9 cellular contexts compared by ENCODE assay signal in genomic region chr5:128538249-128539037, GRCh38. TPM values are rescaled to one million over a fixed set of nuclear protein-coding genes. Genes with fewer than 3 reads are reported as not detected.
DNase-seq lines count a peak whose midpoint lies in the region; ATAC-seq, FAIRE-seq and TF ChIP-seq lines count a peak whose summit lies in the region.
"Had no signal": no experiment of that assay in that cellular context is flagged by ENCODE, and none has a peak within 500 bp of the region (broad histone marks: within the 10 kb centered on the region; RNA-seq: fewer than 3 reads in every experiment).

No MANE protein-coding gene starts in this region.

- H3K9ac ChIP-seq in H1 (replicated peaks in 1 of 4; ENCODE audit: extremely low read depth in 1 of 4, low read depth in 3 of 4, low read length in 3 of 4): peak overlapping the region in 3 of 4 experiments; percentile 44 to 60 (median 51); a peak in 4 of 7 replicates

- POLR2A ChIA-PET in H1 (lab: Charles Lee; ENCODE audit: partially characterized antibody): interaction anchor here (1.0 to 1.4 kb wide), 3 partner anchors 8 to 157 kb away, joined by 3 to 7 read pairs (median 3); no protein-coding TSS in a partner anchor

- H2BK15ac ChIP-seq in H1 (ENCODE audit: low read length): no peak overlapping the region

- H3K79me1 ChIP-seq in H1 (ENCODE audit: low read depth, low read length): no peaks in the 10 kb centered on the region

- H2AK5ac ChIP-seq in H1 (ENCODE audit: low read depth, low read length): no peak overlapping the region

- H4K91ac ChIP-seq in H1 (replicated peaks; ENCODE audit: insufficient read length, low read length): peak overlapping the region; percentile 10

- no peaks in the 10 kb centered on the region for H4K20me1 ChIP-seq in H1 (replicated peaks in 1 of 2; ENCODE audit: control insufficient read depth in 1 of 2, insufficient read depth in 2 of 2, low read length in 2 of 2)

- peak overlapping the region; percentile 38 to 78 (median 61) for H3K4me3 ChIP-seq in H1 (ENCODE audit: extremely low read depth in 1 of 4, insufficient read depth in 2 of 4, low read depth in 3 of 4, low read length in 4 of 4)
- peak overlapping the region; percentile 20 to 47 for H3K4me3 ChIP-seq in aorta (ENCODE audit: low read length in 2 of 2)

- peak overlapping the region; percentile 86 for H3K4me3 Mint-ChIP-seq in mesothelial cell of epicardium

- TF ChIP-seq POLR2A in H1 (IDR thresholded peaks at IDR 0.05; ENCODE audit: control extremely low read depth in 1 of 2, low read depth in 2 of 2, low read length in 2 of 2): peak in 1 of 2 experiments; percentile 53; a peak in 1 of 3 replicates

- WGBS in H1 (ENCODE audit: extremely low coverage in 1 of 2, insufficient coverage in 1 of 2, insufficient read length in 1 of 2, insufficient replicate concordance in 2 of 2, low coverage in 1 of 2, low lambda C conversion rate in 2 of 2, missing lambda C conversion rate in 1 of 2), 2 experiments: 0% methylated on average over 6 of the region's 65 CpGs; no CpG with 5 or more reads in 1 of the 2 experiments
- 0 to 1% methylated on average over 53 to 65 of the region's 65 CpGs for WGBS in aorta, 2 donors

- TF ChIP-seq RAD21 in H1 (IDR thresholded peaks at IDR 0.05 in 1 of 2, conservative IDR thresholded peaks at IDR 0.05 in 1 of 2; ENCODE audit: low read depth in 2 of 2, low read length in 2 of 2): no peak; a peak in 1 of 4 replicates

- TF ChIP-seq CTCF in H1 (IDR thresholded peaks at IDR 0.05; ENCODE audit: control extremely low read depth in 1 of 3, insufficient read depth in 1 of 3, low read depth in 1 of 3, low read length in 3 of 3): no peak
- TF ChIP-seq CTCF in mesothelial cell of epicardium (IDR thresholded peaks at IDR 0.05; ENCODE audit: unreplicated experiment): no peak

- H3K36me3 ChIP-seq in H1 (ENCODE audit: control insufficient read depth in 2 of 4, insufficient read depth in 4 of 4, low read length in 3 of 4) (no peaks in the 10 kb centered on the region), aorta (ENCODE audit: control insufficient read depth in 1 of 2, insufficient read depth in 2 of 2, low read length in 1 of 2) (no peaks in the 10 kb centered on the region)

- DNase-seq in Daoy (ENCODE audit: low read depth) (peak; percentile 85), NCI-H226 (peak; percentile 84), H1 (ENCODE audit: low read depth in 1 of 2, low spot score in 2 of 2) (peak; percentile 49 to 84), mesothelial cell of epicardium (ENCODE audit: low spot score in 2 of 2, unreplicated experiment in 2 of 2) (peak; percentile 76 to 84), aorta (peak; percentile 73 to 75), germinal center (ENCODE audit: low spot score) (no peak), GM19239 (ENCODE audit: insufficient read length, low spot score) (no peak)

- peak overlapping the region; percentile 73; the same call in 1 of the 2 replicates for H4K8ac ChIP-seq in H1 (ENCODE audit: extremely low read depth, insufficient read depth, low read length)

- peaks cover 10% of the 10 kb centered on the region for H3K27me3 Mint-ChIP-seq in mesothelial cell of epicardium (ENCODE audit: low read depth)

- no peak overlapping the region for H3K4ac ChIP-seq in H1 (replicated peaks; ENCODE audit: insufficient read length, low read depth, low read length)

- H3K27ac ChIP-seq in H1 (ENCODE audit: low read depth, low read length) (no peak overlapping the region), aorta (ENCODE audit: low read depth in 1 of 2, low read length in 2 of 2) (no peak overlapping the region)

- peaks cover 23% of the 10 kb centered on the region for H3K4me1 Mint-ChIP-seq in mesothelial cell of epicardium

- TF ChIP-seq EP300 in H1 (IDR thresholded peaks at IDR 0.05; ENCODE audit: borderline replicate concordance in 1 of 2, low read depth in 2 of 2, low read length in 2 of 2): no peak

- FAIRE-seq in H1 (lab: Jason Lieb, UNC) (no peak), GM19239 (lab: Jason Lieb, UNC) (no peak)
- FAIRE-seq: colon had no signal

- peaks cover 3% of the 10 kb centered on the region for H3K9me3 Mint-ChIP-seq in mesothelial cell of epicardium

- peak overlapping the region; percentile 32 for H3K18ac ChIP-seq in H1 (ENCODE audit: extremely low read depth, low read length)

- CTCF ChIA-PET in H1 (lab: Charles Lee; ENCODE audit: partially characterized antibody): interaction anchor here (2.6 kb wide), 1 partner anchor 136 kb away, joined by 12 read pairs; no protein-coding TSS in a partner anchor

- H3K56ac ChIP-seq in H1 (replicated peaks; ENCODE audit: insufficient read length, low read depth, low read length): no peak overlapping the region

- H2BK120ac ChIP-seq in H1 (replicated peaks; ENCODE audit: low read depth, low read length): no peak overlapping the region

- peak overlapping the region; percentile 22 for H4K5ac ChIP-seq in H1 (ENCODE audit: insufficient read length, low read depth, low read length)

- H3K9me3 ChIP-seq in H1 (ENCODE audit: insufficient read depth in 2 of 2, low read depth in 1 of 2, low read length in 1 of 2) (no peaks in the 10 kb centered on the region), aorta (ENCODE audit: control insufficient read depth, low read length) (no peaks in the 10 kb centered on the region)

- H3K23ac ChIP-seq in H1 (ENCODE audit: insufficient read length): no peak overlapping the region

- no peak overlapping the region; the same call in 1 of the 2 replicates for H2AFZ ChIP-seq in H1 (ENCODE audit: low read length)

- H3K79me2 ChIP-seq in H1 (ENCODE audit: control insufficient read depth in 1 of 2, insufficient read depth in 2 of 2, low read length in 2 of 2): no peaks in the 10 kb centered on the region

- H3K23me2 ChIP-seq in H1 (ENCODE audit: low read depth, low read length): peaks cover 23% of the 10 kb centered on the region; the same call in 1 of the 2 replicates

- peak overlapping the region; percentile 85 to 93 for H3K4me2 ChIP-seq in H1 (ENCODE audit: insufficient read depth in 1 of 2, low read depth in 2 of 2, low read length in 2 of 2)

- peaks cover 0 to 4% (median 2%) of the 10 kb centered on the region in 4 experiments; a peak in 3 of 7 replicates for H3K4me1 ChIP-seq in H1 (replicated peaks in 1 of 4; ENCODE audit: control insufficient read depth in 3 of 4, insufficient read depth in 4 of 4, low read length in 3 of 4)
- no peaks in the 10 kb centered on the region for H3K4me1 ChIP-seq in aorta (ENCODE audit: control insufficient read depth in 1 of 2, insufficient read depth in 2 of 2, low read length in 2 of 2)

- no peak overlapping the region for H2BK5ac ChIP-seq in H1 (ENCODE audit: low read depth, low read length)

- peak overlapping the region; percentile 47 for H3K27ac Mint-ChIP-seq in mesothelial cell of epicardium

- peaks cover 2 to 24% (median 20%) of the 10 kb centered on the region in 4 experiments for H3K27me3 ChIP-seq in H1 (replicated peaks in 1 of 4; ENCODE audit: control insufficient read depth in 3 of 4, extremely low read depth in 1 of 4, insufficient read depth in 3 of 4, low read length in 3 of 4)
- no peaks in the 10 kb centered on the region for H3K27me3 ChIP-seq in aorta (ENCODE audit: control insufficient read depth in 1 of 2, insufficient read depth in 2 of 2, low read length in 1 of 2)

- H2BK12ac ChIP-seq in H1 (ENCODE audit: low read depth, low read length): no peak overlapping the region

- H3K14ac ChIP-seq in H1 (ENCODE audit: insufficient read length): no peak overlapping the region

- H2BK20ac ChIP-seq in H1 (ENCODE audit: low read length): no peak overlapping the region

- ATAC-seq in aorta (ENCODE audit: low FRiP score): peak; percentile 62
- no peak for ATAC-seq in HG03025 (IDR thresholded peaks at IDR 0.05; ENCODE audit: low FRiP score, unreplicated experiment)

- no peaks in the 10 kb centered on the region for H3K36me3 Mint-ChIP-seq in mesothelial cell of epicardium

- intact Hi-C loops in aorta (cut with DNase I): no loop called here

TF ChIP-seq in H1, 55 proteins besides CTCF, POLR2A, EP300 and RAD21 (continues in another document):
- TF ChIP-seq EGR1 (IDR thresholded peaks at IDR 0.05; ENCODE audit: borderline replicate concordance, low read depth, low read length) (no peak; the same call in 1 of the 2 replicates), ZNF274 (IDR thresholded peaks at IDR 0.05; ENCODE audit: borderline replicate concordance, extremely low read depth, low read length) (no peak), RFX5 (IDR thresholded peaks at IDR 0.05; ENCODE audit: borderline replicate concordance, low read depth, low read length) (no peak), MAX (IDR thresholded peaks at IDR 0.05) (peak; percentile 26)

RNA-seq across cellular contexts. Expression of gene FBN2, which starts 0.4 kb away (rescaled TPM):
- total RNA-seq in Daoy (2014; rRNA removed; shearing (Covaris generic)): 18.7 and 19.1 TPM in 2 replicates
- 15.9 and 16.3 TPM in 2 replicates for total RNA-seq in H1 (2021; fragmentation: NEBNext Ultra II Directional; extraction: Animal tissue kit (Norgen Biotek cat#: 25700))
- polyA plus RNA-seq in H1 (2011; rRNA removed) (9.0 and 14.1 TPM in 2 replicates), aorta (under 1 TPM in 1 of 2 donors, not detected in 1; 0.25 TPM)
- polyA plus RNA-seq in H1 (2011; cell fraction: cytosol; rRNA removed): 7.9 TPM
- polyA plus RNA-seq in H1 (2011; cell fraction: nucleus; rRNA removed): 19.1 TPM
- 21.5 to 27.3 TPM (median 24.7 TPM) in 4 replicates for polyA plus RNA-seq in H1 (2012, experiment 1 of 2)
- 1.0 TPM for polyA plus RNA-seq in H1 (2012, experiment 2 of 2)
- 13.4 TPM for polyA plus RNA-seq in H1 (2013, experiment 1 of 2)
- polyA plus RNA-seq in H1 (2013, experiment 2 of 2): 9.3 TPM
- polyA minus RNA-seq in H1 (2011; rRNA and poly(A)+ RNA removed): 56.3 and 129 TPM in 2 replicates
- polyA minus RNA-seq in H1 (2011; cell fraction: cytosol; rRNA and poly(A)+ RNA removed): 16.8 TPM
- polyA minus RNA-seq in H1 (2011; cell fraction: nucleus; rRNA and poly(A)+ RNA removed): 50.3 TPM
- total RNA-seq in mesothelial cell of epicardium (238 to 252 TPM (median 244 TPM) in 3 replicates), aorta (1 to 10 TPM in 1 of 2 donors, under 1 TPM in 1; 0.84 to 1.5 TPM)

Comparison
In these comparisons a context has a peak if more than half of its experiments do, and no peak if none do; other contexts are left out.
1. DNase-seq: peak in Daoy (single experiment), NCI-H226 (single experiment), H1 (2 of 2), mesothelial cell of epicardium (2 of 2) and aorta (2 of 2); none in germinal center (single experiment) and GM19239 (single experiment).
2. RNA of gene FBN2, which starts 0.4 kb away (total RNA-seq): 238 to 252 TPM in mesothelial cell of epicardium; 18.7 to 19.1 TPM in Daoy, 15.9 to 16.3 TPM in H1 and 0.84 to 1.5 TPM in aorta; every median in the first group is over 10 times any median in the second.